In genomic region chr5:142310803-142311202, GRCh38 we compare ENCODE assay signal across 24 cellular contexts.
"Had no signal": no experiment of that assay in that cellular context is flagged by ENCODE, and none has a peak within 500 bp of the region (broad histone marks: within the 10 kb centered on the region; RNA-seq: fewer than 3 reads in every experiment).

No MANE protein-coding gene starts in this region.

- H3K4me3 ChIP-seq: gastrocnemius medialis, sigmoid colon, testis, vagina had no signal

- H3K9me3 ChIP-seq: gastrocnemius medialis, sigmoid colon, testis, vagina had no signal

- H3K4me1 ChIP-seq: testis had no signal

- H3K36me3 ChIP-seq: gastrocnemius medialis, sigmoid colon, vagina, WERI-Rb-1 had no signal

- H3K27ac Mint-ChIP-seq: activated CD8-positive, alpha-beta T cell treated with anti-CD3 and anti-CD28 coated beads, Interleukin-2, amount 10 ng/mL, durations not matched to agents 7 days and 5 days; activated T-helper 1 cell treated with anti-CD3 and anti-CD28 coated beads, Interleukin-12 subunit alpha, Interleukin-12 subunit beta, Interleukin-2, Interleukin-4 antibody, amounts not matched to agents 30 ng/mL and 10 ng/mL and 1 ng/mL, durations not matched to agents 14 hours and 24 hours and 36 hours; dendritic cell treated with granulocyte-macrophage colony-stimulating factor and Interleukin-4, amounts not matched to agents 40 ng/mL and 50 ng/mL, for 4 days; natural killer cell treated with Interleukin-12 subunit alpha and Interleukin-12 subunit beta and Interleukin-15 and Interleukin-18, amount 100 ng/mL, for 72 hours had no signal

- H3K9me3 Mint-ChIP-seq: activated T-helper 1 cell treated with anti-CD3 and anti-CD28 coated beads, Interleukin-12 subunit alpha, Interleukin-12 subunit beta, Interleukin-2, Interleukin-4 antibody, amounts not matched to agents 30 ng/mL and 10 ng/mL and 1 ng/mL, durations not matched to agents 14 hours and 24 hours and 36 hours; brain; dendritic cell treated with granulocyte-macrophage colony-stimulating factor and Interleukin-4, amounts not matched to agents 40 ng/mL and 50 ng/mL, for 4 days; natural killer cell treated with Interleukin-12 subunit alpha and Interleukin-12 subunit beta and Interleukin-15 and Interleukin-18, amount 100 ng/mL, for 72 hours had no signal

- H3K27me3 Mint-ChIP-seq: brain had no signal

- H3K4me3 Mint-ChIP-seq: activated CD8-positive, alpha-beta T cell treated with anti-CD3 and anti-CD28 coated beads, Interleukin-2, amount 10 ng/mL, durations not matched to agents 7 days and 5 days; activated T-helper 1 cell treated with anti-CD3 and anti-CD28 coated beads, Interleukin-12 subunit alpha, Interleukin-12 subunit beta, Interleukin-2, Interleukin-4 antibody, amounts not matched to agents 30 ng/mL and 10 ng/mL and 1 ng/mL, durations not matched to agents 14 hours and 24 hours and 36 hours; brain; dendritic cell treated with granulocyte-macrophage colony-stimulating factor and Interleukin-4, amounts not matched to agents 40 ng/mL and 50 ng/mL, for 4 days; natural killer cell treated with Interleukin-12 subunit alpha and Interleukin-12 subunit beta and Interleukin-15 and Interleukin-18, amount 100 ng/mL, for 72 hours had no signal

- H3K27ac ChIP-seq: gastrocnemius medialis, sigmoid colon, testis, vagina, WERI-Rb-1 had no signal

- H3K36me3 Mint-ChIP-seq: natural killer cell treated with Interleukin-12 subunit alpha and Interleukin-12 subunit beta and Interleukin-15 and Interleukin-18, amount 100 ng/mL, for 72 hours had no signal

- H3K27me3 ChIP-seq: gastrocnemius medialis, sigmoid colon, testis, vagina had no signal

- DNase-seq: activated CD4-positive, alpha-beta T cell treated with anti-CD3 and anti-CD28 coated beads for 1 hour; activated CD4-positive, alpha-beta T cell treated with anti-CD3 and anti-CD28 coated beads, Interleukin-2, amount 50 U/mL, for 1 hour; activated CD8-positive, alpha-beta T cell treated with anti-CD3 and anti-CD28 coated beads, Interleukin-2, amount 10 ng/mL, durations not matched to agents 7 days and 5 days; activated gamma-delta T cell; activated naive CD4-positive, alpha-beta T cell treated with anti-CD3 and anti-CD28 coated beads, Interleukin-2, amount 50 U/mL, for 16 hours; aorta; caudate nucleus; effector CD8-positive, alpha-beta T cell; gastrocnemius medialis; hippocampal formation; left ventricle myocardium superior; mammary epithelial cell; occipital lobe; sigmoid colon; stimulated activated CD4-positive, alpha-beta T cell treated with anti-CD3 and anti-CD28 coated beads, Interleukin-2, amount 100 ng/mL, for 48 hours; stimulated activated naive CD4-positive, alpha-beta T cell; testis; trophoblast cell; WERI-Rb-1 had no signal
